12 cellular contexts compared by ENCODE assay signal in genomic region chr16:50207652-50208051, GRCh38. TPM values are rescaled to one million over a fixed set of nuclear protein-coding genes. Genes with fewer than 3 reads are reported as not detected.
A peak's percentile ranks its signal among the peaks of the same experiment; 100 is the strongest.
DNase-seq lines count a peak whose midpoint lies in the region; ATAC-seq and TF ChIP-seq lines count a peak whose summit lies in the region.
"Had no signal": no experiment of that assay in that cellular context is flagged by ENCODE, and none has a peak within 500 bp of the region (broad histone marks: within the 10 kb centered on the region; RNA-seq: fewer than 3 reads in every experiment).

No MANE protein-coding gene starts in this region.

- H3K27me3 Mint-ChIP-seq in T-helper 17 cell, result no peaks in the 10 kb centered on the region

- H3K36me3 Mint-ChIP-seq in T-helper 17 cell (ENCODE audit: low read depth), result peaks cover 2% of the 10 kb centered on the region

- TF ChIP-seq CTCF in fibroblast of pulmonary artery (IDR thresholded peaks at IDR 0.05; ENCODE audit: low read length, missing control alignments), result no peak
- TF ChIP-seq CTCF in GM10266 (IDR thresholded peaks at IDR 0.05; ENCODE audit: control insufficient read depth, insufficient read depth, low read depth, missing control alignments), result no peak

- peak overlapping the region; percentile 87 for H3K27ac Mint-ChIP-seq in T-helper 17 cell

- no peaks in the 10 kb centered on the region for H3K36me3 ChIP-seq in skeletal muscle satellite cell (ENCODE audit: insufficient read depth, low read length)

- H3K27me3 ChIP-seq in skeletal muscle satellite cell (ENCODE audit: control insufficient read depth, insufficient read depth, low read length), result no peaks in the 10 kb centered on the region

- DNase-seq in DMS 273 (lab: John Stamatoyannopoulos, UW; ENCODE audit: unreplicated experiment) (peak; percentile 58), DMS 273 treated with DMSO at 0.1 percent for 48 hours (lab: John Stamatoyannopoulos, UW) (no peak), T-helper 17 cell (no peak), fibroblast of pulmonary artery (ENCODE audit: low read depth) (peak; percentile 43), GM10266 (ENCODE audit: extremely low spot score) (no peak), erythroblast (lab: John Stamatoyannopoulos, UW) (no peak)
- DNase-seq: activated CD4-positive, alpha-beta T cell treated with anti-CD3 and anti-CD28 coated beads, Interleukin-2, amount 50 U/mL, for 48 hours; activated naive CD4-positive, alpha-beta T cell treated with Interleukin-2 at 50 U/mL for 16 hours; DMS153; NCI-H2029 treated with DMSO at 0.1 percent for 48 hours had no signal

- H3K4me1 Mint-ChIP-seq in T-helper 17 cell, result peaks cover 43% of the 10 kb centered on the region

- H3K4me3 Mint-ChIP-seq in T-helper 17 cell, result no peak overlapping the region

- peaks cover 58% of the 10 kb centered on the region for H3K4me1 ChIP-seq in skeletal muscle satellite cell (ENCODE audit: control insufficient read depth, insufficient read depth, low read length)

- H3K9me3 ChIP-seq in T-helper 17 cell (ENCODE audit: control insufficient read depth, low read length, poor library complexity, severe bottlenecking) (no peaks in the 10 kb centered on the region), skeletal muscle satellite cell (replicated peaks; ENCODE audit: low read length) (no peaks in the 10 kb centered on the region)

- peak overlapping the region; percentile 36 for H3K9ac ChIP-seq in skeletal muscle satellite cell (ENCODE audit: low read depth, low read length)

- ATAC-seq in T-helper 17 cell, result no peak
- ATAC-seq in GM19023 (IDR thresholded peaks at IDR 0.05; ENCODE audit: unreplicated experiment), result no peak

- TF ChIP-seq POLR2A in erythroblast (IDR thresholded peaks at IDR 0.05; ENCODE audit: low read length), result no peak

- H3K4me3 ChIP-seq in fibroblast of pulmonary artery (replicated peaks; ENCODE audit: low read depth, low read length) (no peak overlapping the region), skeletal muscle satellite cell (ENCODE audit: low read length) (no peak overlapping the region)

- H3K4me2 ChIP-seq in skeletal muscle satellite cell (ENCODE audit: low read length), result peak overlapping the region; percentile 66

RNA-seq across cellular contexts. Expression of gene TENT4B, which starts 54.5 kb away (rescaled TPM):
- 10 to 100 TPM; 21.5 to 23.0 TPM for total RNA-seq in T-helper 17 cell
- 9.9 and 10.7 TPM in 2 replicates for total RNA-seq in skeletal muscle satellite cell (2012; rRNA removed)

RNA-seq across cellular contexts. Expression of gene ADCY7, which starts 58.7 kb away (rescaled TPM):
- 100 to 1,000 TPM; 187 to 203 TPM for total RNA-seq in T-helper 17 cell
- 57.0 and 57.7 TPM in 2 replicates for total RNA-seq in skeletal muscle satellite cell (2012; rRNA removed)

Comparison
In these comparisons a context has a peak if more than half of its experiments do, and no peak if none do; other contexts are left out.
1. DNase-seq: peak in DMS 273 (single experiment) and fibroblast of pulmonary artery (single experiment); none in DMS 273 treated with DMSO at 0.1 percent for 48 hours (single experiment), T-helper 17 cell (0 of 3), GM10266 (single experiment) and erythroblast (0 of 2).